10 cellular contexts compared by ENCODE assay signal in genomic region chr5:88141695-88141979, GRCh38.
DNase-seq lines count a peak whose midpoint lies in the region; ATAC-seq, FAIRE-seq and TF ChIP-seq lines count a peak whose summit lies in the region.
"Had no signal": no experiment of that assay in that cellular context is flagged by ENCODE, and none has a peak within 500 bp of the region (broad histone marks: within the 10 kb centered on the region; RNA-seq: fewer than 3 reads in every experiment).

No MANE protein-coding gene starts in this region.

- no peak overlapping the region for H3K27ac Mint-ChIP-seq in activated CD8-positive, alpha-beta T cell treated with anti-CD3 and anti-CD28 coated beads for 36 hours
- H3K27ac Mint-ChIP-seq in activated CD8-positive, alpha-beta T cell treated with anti-CD3 and anti-CD28 coated beads, Interleukin-2, amount 10 ng/mL, durations not matched to agents 7 days and 5 days = no peak overlapping the region
- H3K27ac Mint-ChIP-seq: activated CD4-positive, alpha-beta T cell treated with anti-CD3 and anti-CD28 coated beads, Interleukin-2, amount 10 ng/mL, durations not matched to agents 7 days and 5 days had no signal

- H3K27ac ChIP-seq in K562 (ENCODE audit: extremely low read depth, low read depth, low read length) = no peak overlapping the region
- no peak overlapping the region for H3K27ac ChIP-seq in lower lobe of right lung
- H3K27ac ChIP-seq in urinary bladder (ENCODE audit: low read depth) = no peak overlapping the region

- no peaks in the 10 kb centered on the region for H3K9me1 ChIP-seq in K562 (ENCODE audit: control insufficient read depth, insufficient read depth, low read length)

- no peak for ATAC-seq in activated CD8-positive, alpha-beta T cell treated with anti-CD3 and anti-CD28 coated beads for 36 hours
- ATAC-seq in activated CD8-positive, alpha-beta T cell treated with anti-CD3 and anti-CD28 coated beads, Interleukin-2, amount 10 ng/mL, durations not matched to agents 7 days and 5 days = no peak
- ATAC-seq in K562 = no peak
- ATAC-seq in lower lobe of right lung = no peak
- ATAC-seq in GM19035 (IDR thresholded peaks at IDR 0.05; ENCODE audit: unreplicated experiment) = no peak
- ATAC-seq in activated T-cell treated with anti-CD3 and anti-CD28 coated beads, Interleukin-2, amount 50 U/mL, for 4 hours = no peak

- H3K27me3 ChIP-seq in K562 (ENCODE audit: control insufficient read depth in 2 of 2, insufficient read depth in 2 of 2, low read length in 2 of 2) = peaks cover 23 to 30% of the 10 kb centered on the region in 2 experiments; a peak in 4 of 5 replicates
- peaks cover 30% of the 10 kb centered on the region for H3K27me3 ChIP-seq in lower lobe of right lung (ENCODE audit: low read depth)

- DNase-seq in activated CD8-positive, alpha-beta T cell treated with anti-CD3 and anti-CD28 coated beads for 36 hours = no peak
- DNase-seq in activated CD8-positive, alpha-beta T cell treated with anti-CD3 and anti-CD28 coated beads, Interleukin-2, amount 10 ng/mL, durations not matched to agents 7 days and 5 days = no peak
- no peak for DNase-seq in K562 (ENCODE audit: extremely low read depth in 1 of 4, low spot score in 3 of 4)
- no peak for DNase-seq in lower lobe of right lung
- no peak for DNase-seq in RPMI8226
- DNase-seq in activated T-cell treated with anti-CD3 and anti-CD28 coated beads, Interleukin-2, amount 50 U/mL, for 4 hours = no peak

- peaks cover 15% of the 10 kb centered on the region for H3K4me1 Mint-ChIP-seq in activated CD8-positive, alpha-beta T cell treated with anti-CD3 and anti-CD28 coated beads for 36 hours (ENCODE audit: low read depth)
- peaks cover 23% of the 10 kb centered on the region for H3K4me1 Mint-ChIP-seq in activated CD8-positive, alpha-beta T cell treated with anti-CD3 and anti-CD28 coated beads, Interleukin-2, amount 10 ng/mL, durations not matched to agents 7 days and 5 days (ENCODE audit: low read depth)
- peaks cover 19% of the 10 kb centered on the region for H3K4me1 Mint-ChIP-seq in activated T-cell treated with anti-CD3 and anti-CD28 coated beads, Interleukin-2, amount 50 U/mL, for 4 hours (ENCODE audit: low read depth)

- H3K27me3 Mint-ChIP-seq in activated CD8-positive, alpha-beta T cell treated with anti-CD3 and anti-CD28 coated beads for 36 hours = peaks cover 38% of the 10 kb centered on the region
- peaks cover 32% of the 10 kb centered on the region for H3K27me3 Mint-ChIP-seq in activated CD8-positive, alpha-beta T cell treated with anti-CD3 and anti-CD28 coated beads, Interleukin-2, amount 10 ng/mL, durations not matched to agents 7 days and 5 days (ENCODE audit: low read depth)
- H3K27me3 Mint-ChIP-seq in activated T-cell treated with anti-CD3 and anti-CD28 coated beads, Interleukin-2, amount 50 U/mL, for 4 hours (ENCODE audit: low read depth) = peaks cover 19% of the 10 kb centered on the region

- POLR2A ChIA-PET in activated CD8-positive, alpha-beta T cell treated with anti-CD3 and anti-CD28 coated beads for 36 hours (lab: Charles Lee) = no interaction called here
- POLR2A ChIA-PET in activated CD8-positive, alpha-beta T cell treated with anti-CD3 and anti-CD28 coated beads, Interleukin-2, amount 10 ng/mL, durations not matched to agents 7 days and 5 days (lab: Charles Lee) = no interaction called here
- POLR2A ChIA-PET in K562 (lab: Yijun Ruan, JAX) = interaction anchor here (0.6 kb wide), 1 partner anchor 136 kb away, joined by 3 read pairs; no protein-coding TSS in a partner anchor

- no peaks in the 10 kb centered on the region for H3K79me2 ChIP-seq in K562 (ENCODE audit: control insufficient read depth, insufficient read depth, low read length)

- H3K36me3 Mint-ChIP-seq in activated CD8-positive, alpha-beta T cell treated with anti-CD3 and anti-CD28 coated beads for 36 hours (ENCODE audit: low read depth) = no peaks in the 10 kb centered on the region
- peaks cover 4% of the 10 kb centered on the region for H3K36me3 Mint-ChIP-seq in activated CD8-positive, alpha-beta T cell treated with anti-CD3 and anti-CD28 coated beads, Interleukin-2, amount 10 ng/mL, durations not matched to agents 7 days and 5 days (ENCODE audit: low read depth)
- no peaks in the 10 kb centered on the region for H3K36me3 Mint-ChIP-seq in activated T-cell treated with anti-CD3 and anti-CD28 coated beads, Interleukin-2, amount 50 U/mL, for 4 hours (ENCODE audit: insufficient read depth)

- no peaks in the 10 kb centered on the region for H3K36me3 ChIP-seq in K562 (ENCODE audit: control insufficient read depth, insufficient read depth, low read length)
- no peaks in the 10 kb centered on the region for H3K36me3 ChIP-seq in lower lobe of right lung
- H3K36me3 ChIP-seq in urinary bladder (ENCODE audit: insufficient read depth) = no peaks in the 10 kb centered on the region

- H4K20me1 ChIP-seq in K562 (replicated peaks; ENCODE audit: control insufficient read depth, insufficient read depth, low read length) = no peaks in the 10 kb centered on the region

- WGBS in K562 (ENCODE audit: insufficient coverage, low coverage, missing lambda C conversion rate) = 23% methylated on average over 1 of the region's 7 CpGs
- WGBS in urinary bladder = under 1% methylated on average over 7 of the region's 7 CpGs

- no TSS peak for BruUV-seq in K562 (replicated peaks; lab: Mats Ljungman, UMichigan)

- intact Hi-C loops in activated CD8-positive, alpha-beta T cell treated with anti-CD3 and anti-CD28 coated beads for 36 hours (cut with micrococcal nuclease) = loop anchor here (5.0 to 10.0 kb wide), 2 partner anchors 113 to 541 kb away; no protein-coding TSS in a partner anchor
- intact Hi-C loops in K562 (cut with micrococcal nuclease) (loop anchor here (5.0 to 10.0 kb wide), 5 partner anchors 126 to 541 kb away; partner anchors contain the start of gene TMEM161B), lower lobe of right lung (cut with DNase I) (no loop called here)

- H3K4me3 Mint-ChIP-seq in activated CD8-positive, alpha-beta T cell treated with anti-CD3 and anti-CD28 coated beads for 36 hours = no peak overlapping the region
- no peak overlapping the region for H3K4me3 Mint-ChIP-seq in activated CD8-positive, alpha-beta T cell treated with anti-CD3 and anti-CD28 coated beads, Interleukin-2, amount 10 ng/mL, durations not matched to agents 7 days and 5 days
- H3K4me3 Mint-ChIP-seq in activated T-cell treated with anti-CD3 and anti-CD28 coated beads, Interleukin-2, amount 50 U/mL, for 4 hours = no peak overlapping the region
- H3K4me3 Mint-ChIP-seq: activated CD4-positive, alpha-beta T cell treated with anti-CD3 and anti-CD28 coated beads, Interleukin-2, amount 10 ng/mL, durations not matched to agents 7 days and 5 days had no signal

- TF ChIP-seq EP300 in K562 (IDR thresholded peaks at IDR 0.05; ENCODE audit: low read length) = no peak

- no peak for FAIRE-seq in K562 (lab: Jason Lieb, UNC)

- no peak for TF ChIP-seq POLR2A in K562 (conservative IDR thresholded peaks at IDR 0.05)

- H3K9me3 Mint-ChIP-seq in activated CD8-positive, alpha-beta T cell treated with anti-CD3 and anti-CD28 coated beads for 36 hours = no peaks in the 10 kb centered on the region
- no peaks in the 10 kb centered on the region for H3K9me3 Mint-ChIP-seq in activated CD8-positive, alpha-beta T cell treated with anti-CD3 and anti-CD28 coated beads, Interleukin-2, amount 10 ng/mL, durations not matched to agents 7 days and 5 days (ENCODE audit: insufficient read depth)
- H3K9me3 Mint-ChIP-seq in activated T-cell treated with anti-CD3 and anti-CD28 coated beads, Interleukin-2, amount 50 U/mL, for 4 hours = peaks cover 13% of the 10 kb centered on the region
- H3K9me3 Mint-ChIP-seq: activated CD4-positive, alpha-beta T cell treated with anti-CD3 and anti-CD28 coated beads, Interleukin-2, amount 10 ng/mL, durations not matched to agents 7 days and 5 days had no signal

- TF ChIP-seq RAD21 in K562 (CRISPR knock-in tag; conservative IDR thresholded peaks at IDR 0.05 in 1 of 2, IDR thresholded peaks at IDR 0.05 in 1 of 2) = no peak

- peaks cover 3 to 7% of the 10 kb centered on the region in 2 experiments; a peak in 4 of 5 replicates for H3K4me1 ChIP-seq in K562 (replicated peaks in 1 of 2; ENCODE audit: control insufficient read depth in 2 of 2, insufficient read depth in 2 of 2, low read length in 2 of 2)
- peaks cover 54% of the 10 kb centered on the region for H3K4me1 ChIP-seq in lower lobe of right lung
- H3K4me1 ChIP-seq in urinary bladder (ENCODE audit: insufficient read depth) = no peaks in the 10 kb centered on the region

- H3K4me3 ChIP-seq in K562 (no peak overlapping the region), lower lobe of right lung (peak overlapping the region; percentile 59), urinary bladder (ENCODE audit: low read depth, low read length) (peak overlapping the region; percentile 12)

- H3K9ac ChIP-seq in K562 (ENCODE audit: insufficient read depth in 1 of 2, low read depth in 2 of 2, low read length in 2 of 2) = no peak overlapping the region

- H3K4me2 ChIP-seq in K562 (ENCODE audit: insufficient read depth, low read length) = peak overlapping the region; percentile 74

- TF ChIP-seq CTCF in activated CD8-positive, alpha-beta T cell treated with anti-CD3 and anti-CD28 coated beads for 36 hours (IDR thresholded peaks at IDR 0.05) = peak; percentile 8
- TF ChIP-seq CTCF in K562 (IDR thresholded peaks at IDR 0.05 in 2 of 3, conservative IDR thresholded peaks at IDR 0.05 in 1 of 3; ENCODE audit: insufficient read depth in 2 of 3, low read depth in 1 of 3, low read length in 3 of 3) (no peak), lower lobe of right lung (IDR thresholded peaks at IDR 0.05) (no peak)

- in situ Hi-C loops in K562 (cut with MboI) = loop anchor here (10.0 kb wide), 1 partner anchor 533 kb away; no protein-coding TSS in a partner anchor

- CTCF ChIA-PET in activated CD8-positive, alpha-beta T cell treated with anti-CD3 and anti-CD28 coated beads for 36 hours (lab: Charles Lee) = no interaction called here
- CTCF ChIA-PET in activated CD8-positive, alpha-beta T cell treated with anti-CD3 and anti-CD28 coated beads, Interleukin-2, amount 10 ng/mL, durations not matched to agents 7 days and 5 days (lab: Charles Lee) = interaction anchor here (1.5 kb wide), 1 partner anchor 360 kb away, joined by 5 read pairs; no protein-coding TSS in a partner anchor
- CTCF ChIA-PET in K562 (lab: Yijun Ruan, JAX; ENCODE audit: low intra/inter-chr PET ratio) = interaction anchor here (0.7 kb wide), 1 partner anchor 128 kb away, joined by 3 read pairs; no protein-coding TSS in a partner anchor

- H2AFZ ChIP-seq in K562 (ENCODE audit: low read depth, low read length) = peak overlapping the region; percentile 69

- H3K9me3 ChIP-seq in K562 (replicated peaks; ENCODE audit: control insufficient read depth, insufficient read depth, low read depth, low read length) (no peaks in the 10 kb centered on the region), lower lobe of right lung (no peaks in the 10 kb centered on the region)
- H3K9me3 ChIP-seq: body of pancreas had no signal
